19 cellular contexts compared by ENCODE assay signal in the genomic region with DNA sequence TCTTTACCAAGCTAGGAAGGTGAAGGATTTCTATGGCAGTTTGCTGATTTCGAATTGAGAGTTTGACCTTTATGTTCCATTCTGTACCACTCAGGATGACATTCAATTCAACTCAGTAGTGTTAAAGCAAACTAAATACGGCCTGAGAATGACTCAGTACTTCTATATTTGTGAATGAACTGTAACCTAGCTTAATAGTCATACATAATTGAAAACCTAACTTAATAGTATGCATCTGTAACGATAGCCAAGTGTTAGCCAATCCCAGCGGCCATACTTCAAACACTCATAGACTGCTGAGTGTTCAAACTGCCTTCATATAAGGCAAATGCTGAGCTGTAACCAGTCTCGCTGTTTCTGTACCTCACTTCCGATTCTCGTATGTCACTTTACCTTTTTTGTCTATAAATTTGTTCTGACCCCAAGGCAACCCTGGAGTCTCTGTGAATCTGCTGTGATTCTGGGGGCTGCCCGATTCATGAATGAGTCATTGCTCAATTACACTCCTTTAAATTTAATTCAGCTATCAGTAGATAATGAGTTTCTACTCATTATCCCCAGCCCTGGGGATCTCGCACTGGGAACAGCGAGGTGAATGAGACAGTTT.
DNase-seq lines count a peak whose midpoint lies in the region; ATAC-seq, FAIRE-seq and TF ChIP-seq lines count a peak whose summit lies in the region.
"Had no signal": no experiment of that assay in that cellular context is flagged by ENCODE, and none has a peak within 500 bp of the region (broad histone marks: within the 10 kb centered on the region; RNA-seq: fewer than 3 reads in every experiment).

No MANE protein-coding gene starts in this region.

- H3K9me3 ChIP-seq in BE2C, result no peaks in the 10 kb centered on the region
- H3K9me3 ChIP-seq: vagina had no signal

- TF ChIP-seq CTCF in BE2C (IDR thresholded peaks at IDR 0.05; ENCODE audit: low read depth, low read length) (no peak), epithelial cell of esophagus (IDR thresholded peaks at IDR 0.05; ENCODE audit: insufficient read depth, low read depth, low read length, missing control alignments) (no peak)

- no peaks in the 10 kb centered on the region for H3K36me3 Mint-ChIP-seq in activated CD4-positive, alpha-beta T cell treated with anti-CD3 and anti-CD28 coated beads for 36 hours (ENCODE audit: low read depth)
- H3K36me3 Mint-ChIP-seq: natural killer cell had no signal

- peaks cover 3% of the 10 kb centered on the region for H3K27me3 Mint-ChIP-seq in activated CD4-positive, alpha-beta T cell treated with anti-CD3 and anti-CD28 coated beads for 36 hours

- no peak overlapping the region for H3K4me3 Mint-ChIP-seq in activated CD4-positive, alpha-beta T cell treated with anti-CD3 and anti-CD28 coated beads for 36 hours
- H3K4me3 Mint-ChIP-seq: endodermal cell, natural killer cell had no signal

- H3K4me1 Mint-ChIP-seq in activated CD4-positive, alpha-beta T cell treated with anti-CD3 and anti-CD28 coated beads for 36 hours, result no peaks in the 10 kb centered on the region
- H3K4me1 Mint-ChIP-seq: endodermal cell, natural killer cell had no signal

- CTCF ChIA-PET in activated CD4-positive, alpha-beta T cell treated with anti-CD3 and anti-CD28 coated beads for 36 hours (lab: Charles Lee), result interaction anchor here (0.6 kb wide), 1 partner anchor 16 kb away, joined by 3 read pairs; no protein-coding TSS in a partner anchor

- H3K27ac Mint-ChIP-seq in activated CD4-positive, alpha-beta T cell treated with anti-CD3 and anti-CD28 coated beads for 36 hours, result no peak overlapping the region
- H3K27ac Mint-ChIP-seq: endodermal cell, natural killer cell had no signal

- DNase-seq in BE2C (no peak), H4 (ENCODE audit: low spot score) (peak; percentile 39), NOMO-1 treated with DMSO at 0.1 percent for 48 hours (lab: John Stamatoyannopoulos, UW; ENCODE audit: unreplicated experiment) (peak; percentile 71), epithelial cell of esophagus (ENCODE audit: low read depth) (peak; percentile 60), HuH-7.5 (ENCODE audit: low spot score) (no peak), GM12892 (ENCODE audit: insufficient read length) (no peak)
- no peak for DNase-seq in activated CD4-positive, alpha-beta T cell treated with anti-CD3 and anti-CD28 coated beads for 36 hours
- DNase-seq: activated CD4-positive, alpha-beta T cell treated with anti-CD3 and anti-CD28 coated beads, Interleukin-2, amount 50 U/mL, for 1 hour; activated CD8-positive, alpha-beta memory T cell treated with anti-CD3 and anti-CD28 coated beads, Interleukin-2, amount 50 U/mL, for 48 hours; aorta; endodermal cell; mesenchymal stem cell; natural killer cell; NCI-H2107; RPMI8226; stimulated activated CD8-positive, alpha-beta memory T cell treated with anti-CD3 and anti-CD28 coated beads, Interleukin-4, amount 100 ng/mL, for 48 hours; SW 1271 had no signal

- TF ChIP-seq POLR2A in GM12892 (IDR thresholded peaks at IDR 0.05; ENCODE audit: low read depth, low read length), result no peak

- ATAC-seq in activated CD4-positive, alpha-beta T cell treated with anti-CD3 and anti-CD28 coated beads for 36 hours, result no peak
- ATAC-seq: natural killer cell had no signal

- no peaks in the 10 kb centered on the region for H3K9me3 Mint-ChIP-seq in activated CD4-positive, alpha-beta T cell treated with anti-CD3 and anti-CD28 coated beads for 36 hours (ENCODE audit: low read depth)
- H3K9me3 Mint-ChIP-seq: endodermal cell, natural killer cell had no signal

- H3K36me3 ChIP-seq in BE2C, result no peaks in the 10 kb centered on the region
- H3K36me3 ChIP-seq: vagina had no signal

- H3K4me1 ChIP-seq in BE2C, result no peaks in the 10 kb centered on the region
- H3K4me1 ChIP-seq: vagina had no signal

- H3K27me3 ChIP-seq in BE2C, result no peaks in the 10 kb centered on the region
- H3K27me3 ChIP-seq: vagina had no signal

- no peak for FAIRE-seq in GM12892 (lab: Jason Lieb, UNC)

- POLR2A ChIA-PET in activated CD4-positive, alpha-beta T cell treated with anti-CD3 and anti-CD28 coated beads for 36 hours (lab: Charles Lee), result no interaction called here

- intact Hi-C loops in activated CD4-positive, alpha-beta T cell treated with anti-CD3 and anti-CD28 coated beads for 36 hours (cut with DNase I, micrococcal nuclease), result no loop called here

- H3K4me3 ChIP-seq in BE2C (ENCODE audit: low read depth, low read length) (peak overlapping the region; percentile 34; the same call in 1 of the 2 replicates), epithelial cell of esophagus (ENCODE audit: low read length) (no peak overlapping the region)
- H3K4me3 ChIP-seq: smooth muscle cell, vagina had no signal

Comparison
In these comparisons a context has a peak if more than half of its experiments do, and no peak if none do; other contexts are left out.
1. DNase-seq: peak in H4 (single experiment), NOMO-1 treated with DMSO at 0.1 percent for 48 hours (single experiment) and epithelial cell of esophagus (single experiment); none in BE2C (single experiment), activated CD4-positive, alpha-beta T cell treated with anti-CD3 and anti-CD28 coated beads for 36 hours (single experiment), HuH-7.5 (single experiment) and GM12892 (single experiment).